In genomic region chr19:58380736-58381459, GRCh38 we compare ENCODE assay signal across 1 cellular context.
A peak's percentile ranks its signal among the peaks of the same experiment; 100 is the strongest.
TF ChIP-seq lines count a peak whose summit lies in the region.

Gene ZNF837 (minus strand): TSS chr19:58381030. CDS start chr19:58369332, 11,698 bp downstream.

TF ChIP-seq in HEK293, 187 proteins besides CTCF, POLR2A, EP300 and RAD21 (continued from another document and continues in another):
- TF ChIP-seq ZNF645 (tag by site-specific recombination; IDR thresholded peaks at IDR 0.05) = no peak
- no peak for TF ChIP-seq ZNF548 (tag by site-specific recombination; IDR thresholded peaks at IDR 0.05)
- peak; percentile 44 for TF ChIP-seq ZIC2 (tag by site-specific recombination; IDR thresholded peaks at IDR 0.05)
- TF ChIP-seq ZNF18 (tag by site-specific recombination; IDR thresholded peaks at IDR 0.05) = 0 out of 2 replicates have a peak, but pooled peaks have one; percentile 56
- TF ChIP-seq ZNF585B (tag by site-specific recombination; IDR thresholded peaks at IDR 0.05) = no peak
- no peak for TF ChIP-seq ZNF157 (tag by site-specific recombination; IDR thresholded peaks at IDR 0.05)
- TF ChIP-seq, protein P1, sequence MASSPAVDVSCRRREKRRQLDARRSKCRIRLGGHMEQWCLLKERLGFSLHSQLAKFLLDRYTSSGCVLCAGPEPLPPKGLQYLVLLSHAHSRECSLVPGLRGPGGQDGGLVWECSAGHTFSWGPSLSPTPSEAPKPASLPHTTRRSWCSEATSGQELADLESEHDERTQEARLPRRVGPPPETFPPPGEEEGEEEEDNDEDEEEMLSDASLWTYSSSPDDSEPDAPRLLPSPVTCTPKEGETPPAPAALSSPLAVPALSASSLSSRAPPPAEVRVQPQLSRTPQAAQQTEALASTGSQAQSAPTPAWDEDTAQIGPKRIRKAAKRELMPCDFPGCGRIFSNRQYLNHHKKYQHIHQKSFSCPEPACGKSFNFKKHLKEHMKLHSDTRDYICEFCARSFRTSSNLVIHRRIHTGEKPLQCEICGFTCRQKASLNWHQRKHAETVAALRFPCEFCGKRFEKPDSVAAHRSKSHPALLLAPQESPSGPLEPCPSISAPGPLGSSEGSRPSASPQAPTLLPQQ (tag by site-specific recombination; IDR thresholded peaks at IDR 0.05) = peak; percentile 95
- TF ChIP-seq ZNF416 (tag by site-specific recombination; IDR thresholded peaks at IDR 0.05) = no peak; the same call in 1 of the 2 replicates
- TF ChIP-seq ZNF510 (tag by site-specific recombination; IDR thresholded peaks at IDR 0.05; ENCODE audit: insufficient replicate concordance) = no peak
- TF ChIP-seq ZNF433 (tag by site-specific recombination; IDR thresholded peaks at IDR 0.05; ENCODE audit: low read depth) = no peak
- peak; percentile 58; the same call in 1 of the 2 replicates for TF ChIP-seq SALL2 (tag by site-specific recombination; IDR thresholded peaks at IDR 0.05; ENCODE audit: borderline replicate concordance)
- no peak; the same call in 1 of the 2 replicates for TF ChIP-seq ZNF777 (tag by site-specific recombination; IDR thresholded peaks at IDR 0.05; ENCODE audit: borderline replicate concordance)
- TF ChIP-seq ZNF391 (tag by site-specific recombination; IDR thresholded peaks at IDR 0.05; ENCODE audit: borderline replicate concordance, low read depth) = peak; percentile 94
- TF ChIP-seq, protein P2, sequence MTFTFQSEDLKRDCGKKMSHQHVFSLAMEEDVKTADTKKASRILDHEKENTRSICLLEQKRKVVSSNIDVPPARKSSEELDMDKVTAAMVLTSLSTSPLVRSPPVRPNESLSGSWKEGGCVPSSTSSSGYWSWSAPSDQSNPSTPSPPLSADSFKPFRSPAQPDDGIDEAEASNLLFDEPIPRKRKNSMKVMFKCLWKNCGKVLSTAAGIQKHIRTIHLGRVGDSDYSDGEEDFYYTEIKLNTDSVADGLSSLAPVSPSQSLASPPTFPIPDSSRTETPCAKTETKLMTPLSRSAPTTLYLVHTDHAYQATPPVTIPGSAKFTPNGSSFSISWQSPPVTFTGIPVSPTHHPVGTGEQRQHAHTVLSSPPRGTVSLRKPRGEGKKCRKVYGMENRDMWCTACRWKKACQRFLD (tag by site-specific recombination; IDR thresholded peaks at IDR 0.05) = no peak
- peak; percentile 52; the same call in 1 of the 2 replicates for TF ChIP-seq ZBTB6 (tag by site-specific recombination; IDR thresholded peaks at IDR 0.05)
- TF ChIP-seq PRDM1 (tag by site-specific recombination; IDR thresholded peaks at IDR 0.05) = no peak
- no peak for TF ChIP-seq ZNF292 (tag by site-specific recombination; IDR thresholded peaks at IDR 0.05; ENCODE audit: borderline replicate concordance, low read depth)
- TF ChIP-seq, protein P3, sequence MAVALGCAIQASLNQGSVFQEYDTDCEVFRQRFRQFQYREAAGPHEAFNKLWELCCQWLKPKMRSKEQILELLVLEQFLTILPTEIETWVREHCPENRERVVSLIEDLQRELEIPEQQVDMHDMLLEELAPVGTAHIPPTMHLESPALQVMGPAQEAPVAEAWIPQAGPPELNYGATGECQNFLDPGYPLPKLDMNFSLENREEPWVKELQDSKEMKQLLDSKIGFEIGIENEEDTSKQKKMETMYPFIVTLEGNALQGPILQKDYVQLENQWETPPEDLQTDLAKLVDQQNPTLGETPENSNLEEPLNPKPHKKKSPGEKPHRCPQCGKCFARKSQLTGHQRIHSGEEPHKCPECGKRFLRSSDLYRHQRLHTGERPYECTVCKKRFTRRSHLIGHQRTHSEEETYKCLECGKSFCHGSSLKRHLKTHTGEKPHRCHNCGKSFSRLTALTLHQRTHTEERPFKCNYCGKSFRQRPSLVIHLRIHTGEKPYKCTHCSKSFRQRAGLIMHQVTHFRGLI (tag by site-specific recombination; IDR thresholded peaks at IDR 0.05) = peak; percentile 66; the same call in 1 of the 2 replicates
- TF ChIP-seq ZNF544 (tag by site-specific recombination; IDR thresholded peaks at IDR 0.05) = no peak
- peak; percentile 87; the same call in 1 of the 2 replicates for TF ChIP-seq PATZ1 (tag by site-specific recombination; IDR thresholded peaks at IDR 0.05)
- peak; percentile 86 for TF ChIP-seq ZFP69B (tag by site-specific recombination; IDR thresholded peaks at IDR 0.05)
- peak; percentile 90 for TF ChIP-seq ZBTB48 (tag by site-specific recombination; IDR thresholded peaks at IDR 0.05)
- TF ChIP-seq ZNF266 (tag by site-specific recombination; IDR thresholded peaks at IDR 0.05; ENCODE audit: low read depth) = no peak
- TF ChIP-seq ZNF776 (tag by site-specific recombination; IDR thresholded peaks at IDR 0.05; ENCODE audit: borderline replicate concordance) = no peak
- no peak for TF ChIP-seq HIC1 (tag by site-specific recombination; IDR thresholded peaks at IDR 0.05)
- TF ChIP-seq ZNF202 (tag by site-specific recombination; IDR thresholded peaks at IDR 0.05; ENCODE audit: borderline replicate concordance) = no peak
- peak; percentile 94 for TF ChIP-seq EGR2 (tag by site-specific recombination; IDR thresholded peaks at IDR 0.05; ENCODE audit: low read depth)
- peak; percentile 55; the same call in 1 of the 2 replicates for TF ChIP-seq ZNF513 (tag by site-specific recombination; IDR thresholded peaks at IDR 0.05)
- TF ChIP-seq AEBP2 (tag by site-specific recombination; IDR thresholded peaks at IDR 0.05; ENCODE audit: borderline replicate concordance) = no peak
- TF ChIP-seq, protein P4, sequence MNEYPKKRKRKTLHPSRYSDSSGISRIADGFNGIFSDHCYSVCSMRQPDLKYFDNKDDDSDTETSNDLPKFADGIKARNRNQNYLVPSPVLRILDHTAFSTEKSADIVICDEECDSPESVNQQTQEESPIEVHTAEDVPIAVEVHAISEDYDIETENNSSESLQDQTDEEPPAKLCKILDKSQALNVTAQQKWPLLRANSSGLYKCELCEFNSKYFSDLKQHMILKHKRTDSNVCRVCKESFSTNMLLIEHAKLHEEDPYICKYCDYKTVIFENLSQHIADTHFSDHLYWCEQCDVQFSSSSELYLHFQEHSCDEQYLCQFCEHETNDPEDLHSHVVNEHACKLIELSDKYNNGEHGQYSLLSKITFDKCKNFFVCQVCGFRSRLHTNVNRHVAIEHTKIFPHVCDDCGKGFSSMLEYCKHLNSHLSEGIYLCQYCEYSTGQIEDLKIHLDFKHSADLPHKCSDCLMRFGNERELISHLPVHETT (tag by site-specific recombination; IDR thresholded peaks at IDR 0.05) = peak; percentile 70; the same call in 1 of the 2 replicates
- TF ChIP-seq SP2 (tag by site-specific recombination; IDR thresholded peaks at IDR 0.05) = peak; percentile 86
- TF ChIP-seq ZNF76 (tag by site-specific recombination; IDR thresholded peaks at IDR 0.05; ENCODE audit: borderline replicate concordance, low read depth) = peak; percentile 96
- no peak for TF ChIP-seq ZNF366 (tag by site-specific recombination; conservative IDR thresholded peaks at IDR 0.05)
- TF ChIP-seq ZXDB (tag by site-specific recombination; IDR thresholded peaks at IDR 0.05) = peak; percentile 97
- no peak for TF ChIP-seq SETDB1 (IDR thresholded peaks at IDR 0.05; ENCODE audit: insufficient read length, low read length)
- peak; percentile 84 for TF ChIP-seq ZSCAN18 (tag by site-specific recombination; IDR thresholded peaks at IDR 0.05)
- peak; percentile 47; the same call in 1 of the 2 replicates for TF ChIP-seq ZNF664 (tag by site-specific recombination; IDR thresholded peaks at IDR 0.05)
- no peak for TF ChIP-seq ZNF302 (tag by site-specific recombination; IDR thresholded peaks at IDR 0.05; ENCODE audit: low read depth)
